Comparison of ENCODE assay signal across 1 cellular context in genomic region chr9:35096035-35096849, GRCh38.
TF ChIP-seq lines count a peak whose summit lies in the region.

Gene PIGO (minus strand): TSS chr9:35096591. CDS start chr9:35095565, 1,026 bp downstream.

TF ChIP-seq in HepG2, 621 proteins besides CTCF, POLR2A, EP300 and RAD21 (continued from another document and continues in another):
- TF ChIP-seq GLI4 (CRISPR knock-in tag; IDR thresholded peaks at IDR 0.05; ENCODE audit: borderline replicate concordance) (peak; percentile 52; the same call in 1 of the 2 replicates), ZNF362 (CRISPR knock-in tag; IDR thresholded peaks at IDR 0.05; ENCODE audit: borderline replicate concordance) (peak; percentile 71; the same call in 1 of the 2 replicates), DBP (CRISPR knock-in tag; IDR thresholded peaks at IDR 0.05; ENCODE audit: not compliant biosample characterization) (no peak), ZBTB25 (CRISPR knock-in tag; IDR thresholded peaks at IDR 0.05) (peak; percentile 30), XRCC5 (optimal IDR thresholded peaks at IDR 0.05; ENCODE audit: low read length) (peak; percentile 96), ZFP91 (CRISPR knock-in tag; IDR thresholded peaks at IDR 0.05; ENCODE audit: borderline replicate concordance) (peak; percentile 96), ZFX (CRISPR knock-in tag; IDR thresholded peaks at IDR 0.05; ENCODE audit: low read depth) (peak; percentile 100), SRSF1 (optimal IDR thresholded peaks at IDR 0.05; ENCODE audit: low read depth, low read length) (peak; percentile 77), ZNF550 (CRISPR knock-in tag; IDR thresholded peaks at IDR 0.05; ENCODE audit: borderline replicate concordance) (no peak), ZFP1 (CRISPR knock-in tag; IDR thresholded peaks at IDR 0.05) (no peak), ZNF563 (CRISPR knock-in tag; IDR thresholded peaks at IDR 0.05) (peak; percentile 91), ZNF3 (CRISPR knock-in tag; IDR thresholded peaks at IDR 0.05) (no peak), HMGA1 (CRISPR knock-in tag; conservative IDR thresholded peaks at IDR 0.05) (no peak), ZNF30 (CRISPR knock-in tag; IDR thresholded peaks at IDR 0.05) (no peak), DR1 (CRISPR knock-in tag; IDR thresholded peaks at IDR 0.05) (no peak), ETV6 (CRISPR knock-in tag; conservative IDR thresholded peaks at IDR 0.05) (no peak; the same call in 1 of the 2 replicates), FOXP4 (CRISPR knock-in tag; IDR thresholded peaks at IDR 0.05) (peak; percentile 25; the same call in 1 of the 2 replicates), NAIF1 (CRISPR knock-in tag; IDR thresholded peaks at IDR 0.05; ENCODE audit: borderline replicate concordance) (peak; percentile 71), BCL6 (CRISPR knock-in tag; IDR thresholded peaks at IDR 0.05) (peak; percentile 14), TOE1 (CRISPR knock-in tag; IDR thresholded peaks at IDR 0.05) (peak; percentile 42), IRX3 (CRISPR knock-in tag; IDR thresholded peaks at IDR 0.05; ENCODE audit: borderline replicate concordance, low read depth) (no peak), MBNL3 (CRISPR knock-in tag; conservative IDR thresholded peaks at IDR 0.05) (no peak), NFKB2 (CRISPR knock-in tag; IDR thresholded peaks at IDR 0.05; ENCODE audit: borderline replicate concordance) (peak; percentile 84; the same call in 1 of the 2 replicates), ZNF850 (CRISPR knock-in tag; conservative IDR thresholded peaks at IDR 0.05) (peak; percentile 67; the same call in 1 of the 2 replicates), ZNF225 (CRISPR knock-in tag; IDR thresholded peaks at IDR 0.05) (peak; percentile 44; the same call in 1 of the 2 replicates), MEF2D (CRISPR knock-in tag; IDR thresholded peaks at IDR 0.05) (no peak), RAD51 (IDR thresholded peaks at IDR 0.05; ENCODE audit: borderline replicate concordance) (no peak), SMAD9 (CRISPR knock-in tag; IDR thresholded peaks at IDR 0.05) (no peak), ZNF543 (CRISPR knock-in tag; IDR thresholded peaks at IDR 0.05) (peak; percentile 70; the same call in 1 of the 2 replicates), ZNF10 (CRISPR knock-in tag; IDR thresholded peaks at IDR 0.05; ENCODE audit: borderline replicate concordance, low read depth) (no peak), PBX3 (CRISPR knock-in tag; IDR thresholded peaks at IDR 0.05; ENCODE audit: borderline replicate concordance) (no peak), RFX1 (IDR thresholded peaks at IDR 0.05) (no peak), MAFF (IDR thresholded peaks at IDR 0.05; ENCODE audit: low read depth, low read length) (no peak)
- TF ChIP-seq, protein P1, sequence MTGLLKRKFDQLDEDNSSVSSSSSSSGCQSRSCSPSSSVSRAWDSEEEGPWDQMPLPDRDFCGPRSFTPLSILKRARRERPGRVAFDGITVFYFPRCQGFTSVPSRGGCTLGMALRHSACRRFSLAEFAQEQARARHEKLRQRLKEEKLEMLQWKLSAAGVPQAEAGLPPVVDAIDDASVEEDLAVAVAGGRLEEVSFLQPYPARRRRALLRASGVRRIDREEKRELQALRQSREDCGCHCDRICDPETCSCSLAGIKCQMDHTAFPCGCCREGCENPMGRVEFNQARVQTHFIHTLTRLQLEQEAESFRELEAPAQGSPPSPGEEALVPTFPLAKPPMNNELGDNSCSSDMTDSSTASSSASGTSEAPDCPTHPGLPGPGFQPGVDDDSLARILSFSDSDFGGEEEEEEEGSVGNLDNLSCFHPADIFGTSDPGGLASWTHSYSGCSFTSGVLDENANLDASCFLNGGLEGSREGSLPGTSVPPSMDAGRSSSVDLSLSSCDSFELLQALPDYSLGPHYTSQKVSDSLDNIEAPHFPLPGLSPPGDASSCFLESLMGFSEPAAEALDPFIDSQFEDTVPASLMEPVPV (CRISPR knock-in tag; IDR thresholded peaks at IDR 0.05), result peak; percentile 78
- TF ChIP-seq, protein P2, sequence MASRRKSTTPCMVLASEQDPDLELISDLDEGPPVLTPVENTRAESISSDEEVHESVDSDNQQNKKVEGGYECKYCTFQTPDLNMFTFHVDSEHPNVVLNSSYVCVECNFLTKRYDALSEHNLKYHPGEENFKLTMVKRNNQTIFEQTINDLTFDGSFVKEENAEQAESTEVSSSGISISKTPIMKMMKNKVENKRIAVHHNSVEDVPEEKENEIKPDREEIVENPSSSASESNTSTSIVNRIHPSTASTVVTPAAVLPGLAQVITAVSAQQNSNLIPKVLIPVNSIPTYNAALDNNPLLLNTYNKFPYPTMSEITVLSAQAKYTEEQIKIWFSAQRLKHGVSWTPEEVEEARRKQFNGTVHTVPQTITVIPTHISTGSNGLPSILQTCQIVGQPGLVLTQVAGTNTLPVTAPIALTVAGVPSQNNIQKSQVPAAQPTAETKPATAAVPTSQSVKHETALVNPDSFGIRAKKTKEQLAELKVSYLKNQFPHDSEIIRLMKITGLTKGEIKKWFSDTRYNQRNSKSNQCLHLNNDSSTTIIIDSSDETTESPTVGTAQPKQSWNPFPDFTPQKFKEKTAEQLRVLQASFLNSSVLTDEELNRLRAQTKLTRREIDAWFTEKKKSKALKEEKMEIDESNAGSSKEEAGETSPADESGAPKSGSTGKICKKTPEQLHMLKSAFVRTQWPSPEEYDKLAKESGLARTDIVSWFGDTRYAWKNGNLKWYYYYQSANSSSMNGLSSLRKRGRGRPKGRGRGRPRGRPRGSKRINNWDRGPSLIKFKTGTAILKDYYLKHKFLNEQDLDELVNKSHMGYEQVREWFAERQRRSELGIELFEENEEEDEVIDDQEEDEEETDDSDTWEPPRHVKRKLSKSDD (CRISPR knock-in tag; IDR thresholded peaks at IDR 0.05; ENCODE audit: low read depth), result peak; percentile 64; the same call in 1 of the 2 replicates
- TF ChIP-seq, protein P3, sequence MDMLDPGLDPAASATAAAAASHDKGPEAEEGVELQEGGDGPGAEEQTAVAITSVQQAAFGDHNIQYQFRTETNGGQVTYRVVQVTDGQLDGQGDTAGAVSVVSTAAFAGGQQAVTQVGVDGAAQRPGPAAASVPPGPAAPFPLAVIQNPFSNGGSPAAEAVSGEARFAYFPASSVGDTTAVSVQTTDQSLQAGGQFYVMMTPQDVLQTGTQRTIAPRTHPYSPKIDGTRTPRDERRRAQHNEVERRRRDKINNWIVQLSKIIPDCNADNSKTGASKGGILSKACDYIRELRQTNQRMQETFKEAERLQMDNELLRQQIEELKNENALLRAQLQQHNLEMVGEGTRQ (IDR thresholded peaks at IDR 0.05; ENCODE audit: low read depth, low read length), result no peak
- TF ChIP-seq, protein P3 (CRISPR knock-in tag; IDR thresholded peaks at IDR 0.05; ENCODE audit: borderline replicate concordance), result peak; percentile 17; the same call in 1 of the 2 replicates
- TF ChIP-seq, protein P4, sequence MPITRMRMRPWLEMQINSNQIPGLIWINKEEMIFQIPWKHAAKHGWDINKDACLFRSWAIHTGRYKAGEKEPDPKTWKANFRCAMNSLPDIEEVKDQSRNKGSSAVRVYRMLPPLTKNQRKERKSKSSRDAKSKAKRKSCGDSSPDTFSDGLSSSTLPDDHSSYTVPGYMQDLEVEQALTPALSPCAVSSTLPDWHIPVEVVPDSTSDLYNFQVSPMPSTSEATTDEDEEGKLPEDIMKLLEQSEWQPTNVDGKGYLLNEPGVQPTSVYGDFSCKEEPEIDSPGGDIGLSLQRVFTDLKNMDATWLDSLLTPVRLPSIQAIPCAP (CRISPR knock-in tag; IDR thresholded peaks at IDR 0.05; ENCODE audit: low read depth), result peak; percentile 86
- TF ChIP-seq, protein P5, sequence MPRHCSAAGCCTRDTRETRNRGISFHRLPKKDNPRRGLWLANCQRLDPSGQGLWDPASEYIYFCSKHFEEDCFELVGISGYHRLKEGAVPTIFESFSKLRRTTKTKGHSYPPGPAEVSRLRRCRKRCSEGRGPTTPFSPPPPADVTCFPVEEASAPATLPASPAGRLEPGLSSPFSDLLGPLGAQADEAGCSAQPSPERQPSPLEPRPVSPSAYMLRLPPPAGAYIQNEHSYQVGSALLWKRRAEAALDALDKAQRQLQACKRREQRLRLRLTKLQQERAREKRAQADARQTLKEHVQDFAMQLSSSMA (CRISPR knock-in tag; IDR thresholded peaks at IDR 0.05), result peak; percentile 98
- TF ChIP-seq, protein P6, sequence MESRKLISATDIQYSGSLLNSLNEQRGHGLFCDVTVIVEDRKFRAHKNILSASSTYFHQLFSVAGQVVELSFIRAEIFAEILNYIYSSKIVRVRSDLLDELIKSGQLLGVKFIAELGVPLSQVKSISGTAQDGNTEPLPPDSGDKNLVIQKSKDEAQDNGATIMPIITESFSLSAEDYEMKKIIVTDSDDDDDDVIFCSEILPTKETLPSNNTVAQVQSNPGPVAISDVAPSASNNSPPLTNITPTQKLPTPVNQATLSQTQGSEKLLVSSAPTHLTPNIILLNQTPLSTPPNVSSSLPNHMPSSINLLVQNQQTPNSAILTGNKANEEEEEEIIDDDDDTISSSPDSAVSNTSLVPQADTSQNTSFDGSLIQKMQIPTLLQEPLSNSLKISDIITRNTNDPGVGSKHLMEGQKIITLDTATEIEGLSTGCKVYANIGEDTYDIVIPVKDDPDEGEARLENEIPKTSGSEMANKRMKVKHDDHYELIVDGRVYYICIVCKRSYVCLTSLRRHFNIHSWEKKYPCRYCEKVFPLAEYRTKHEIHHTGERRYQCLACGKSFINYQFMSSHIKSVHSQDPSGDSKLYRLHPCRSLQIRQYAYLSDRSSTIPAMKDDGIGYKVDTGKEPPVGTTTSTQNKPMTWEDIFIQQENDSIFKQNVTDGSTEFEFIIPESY (CRISPR knock-in tag; IDR thresholded peaks at IDR 0.05), result 0 out of 2 replicates have a peak, but pooled peaks have one; percentile 6
- TF ChIP-seq, protein P7, sequence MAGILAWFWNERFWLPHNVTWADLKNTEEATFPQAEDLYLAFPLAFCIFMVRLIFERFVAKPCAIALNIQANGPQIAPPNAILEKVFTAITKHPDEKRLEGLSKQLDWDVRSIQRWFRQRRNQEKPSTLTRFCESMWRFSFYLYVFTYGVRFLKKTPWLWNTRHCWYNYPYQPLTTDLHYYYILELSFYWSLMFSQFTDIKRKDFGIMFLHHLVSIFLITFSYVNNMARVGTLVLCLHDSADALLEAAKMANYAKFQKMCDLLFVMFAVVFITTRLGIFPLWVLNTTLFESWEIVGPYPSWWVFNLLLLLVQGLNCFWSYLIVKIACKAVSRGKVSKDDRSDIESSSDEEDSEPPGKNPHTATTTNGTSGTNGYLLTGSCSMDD (CRISPR knock-in tag; IDR thresholded peaks at IDR 0.05), result no peak
